Comparison of ENCODE assay signal across 19 cellular contexts in the genomic region with DNA sequence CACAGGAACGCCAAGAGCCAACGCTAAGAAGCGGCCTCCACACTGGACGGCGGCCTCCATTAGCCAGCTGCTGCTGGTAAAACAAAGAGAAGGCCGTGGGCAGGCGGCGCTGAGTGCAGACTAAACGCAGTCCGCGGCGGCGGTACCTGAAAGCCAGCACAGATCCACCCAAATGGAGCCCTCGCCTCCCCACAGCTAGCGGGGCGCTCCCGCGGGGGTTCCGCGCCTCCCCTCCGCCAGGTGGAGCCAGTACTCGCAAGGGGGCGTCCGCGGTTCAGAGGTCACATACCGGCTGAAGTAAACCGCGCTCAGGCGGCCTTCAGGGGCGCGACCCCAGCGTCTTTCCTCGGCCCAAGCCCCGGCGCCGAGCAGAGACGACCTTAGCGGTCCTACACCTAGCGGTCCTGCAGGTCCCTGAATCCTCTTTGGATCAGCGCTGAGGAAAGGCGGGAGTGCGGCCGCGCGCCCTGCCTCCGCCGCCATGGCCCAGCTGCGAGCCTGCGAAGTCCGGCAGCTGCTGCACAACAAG.
"Had no signal": no experiment of that assay in that cellular context is flagged by ENCODE, and none has a peak within 500 bp of the region (broad histone marks: within the 10 kb centered on the region; RNA-seq: fewer than 3 reads in every experiment).

No MANE protein-coding gene starts in this region.

- H3K4me3 ChIP-seq: coronary artery, esophagus muscularis mucosa, sigmoid colon, suprapubic skin, upper lobe of left lung had no signal

- ATAC-seq: activated CD8-positive, alpha-beta T cell treated with anti-CD3 and anti-CD28 coated beads for 36 hours; activated naive CD4-positive, alpha-beta T cell treated with anti-CD3 and anti-CD28 coated beads, Interleukin-2, amount 50 U/mL, for 72 hours; activated T-cell treated with anti-CD3 and anti-CD28 coated beads, Interleukin-2, amount 50 U/mL, for 4 hours; WTC11 had no signal

- H3K4me1 Mint-ChIP-seq: brain, WTC11 had no signal

- H3K4me3 Mint-ChIP-seq: activated CD8-positive, alpha-beta T cell treated with anti-CD3 and anti-CD28 coated beads for 36 hours; activated T-cell treated with anti-CD3 and anti-CD28 coated beads, Interleukin-2, amount 50 U/mL, for 4 hours; brain; natural killer cell treated with Interleukin-12 subunit alpha and Interleukin-12 subunit beta and Interleukin-15 and Interleukin-18, amount 100 ng/mL, for 72 hours; WTC11 had no signal

- H3K36me3 ChIP-seq: esophagus muscularis mucosa, sigmoid colon, suprapubic skin, upper lobe of left lung had no signal

- H3K27ac ChIP-seq: coronary artery, esophagus muscularis mucosa, sigmoid colon, suprapubic skin, upper lobe of left lung had no signal

- H3K9me3 Mint-ChIP-seq: natural killer cell treated with Interleukin-12 subunit alpha and Interleukin-12 subunit beta and Interleukin-15 and Interleukin-18, amount 100 ng/mL, for 72 hours had no signal

- H3K9me3 ChIP-seq: suprapubic skin had no signal

- H3K4me1 ChIP-seq: esophagus muscularis mucosa, sigmoid colon, suprapubic skin, upper lobe of left lung had no signal

- DNase-seq: activated CD4-positive, alpha-beta T cell treated with anti-CD3 and anti-CD28 coated beads for 48 hours; activated CD8-positive, alpha-beta T cell treated with anti-CD3 and anti-CD28 coated beads for 36 hours; activated effector memory CD4-positive, alpha-beta T cell treated with Interleukin-2 at 50 U/mL for 16 hours; activated T-cell treated with anti-CD3 and anti-CD28 coated beads, Interleukin-2, amount 50 U/mL, for 4 hours; amygdala; central memory CD4-positive, alpha-beta T cell; hippocampal formation; mesendoderm; nucleus accumbens; sigmoid colon; stimulated activated naive CD4-positive, alpha-beta T cell had no signal

- H3K27me3 ChIP-seq: sigmoid colon, suprapubic skin, upper lobe of left lung had no signal

- H3K36me3 Mint-ChIP-seq: brain had no signal

- H3K27ac Mint-ChIP-seq: activated CD8-positive, alpha-beta T cell treated with anti-CD3 and anti-CD28 coated beads for 36 hours; activated naive CD4-positive, alpha-beta T cell treated with anti-CD3 and anti-CD28 coated beads, Interleukin-2, amount 50 U/mL, for 72 hours; brain; natural killer cell treated with Interleukin-12 subunit alpha and Interleukin-12 subunit beta and Interleukin-15 and Interleukin-18, amount 100 ng/mL, for 72 hours; WTC11 had no signal
